In the genomic region with DNA sequence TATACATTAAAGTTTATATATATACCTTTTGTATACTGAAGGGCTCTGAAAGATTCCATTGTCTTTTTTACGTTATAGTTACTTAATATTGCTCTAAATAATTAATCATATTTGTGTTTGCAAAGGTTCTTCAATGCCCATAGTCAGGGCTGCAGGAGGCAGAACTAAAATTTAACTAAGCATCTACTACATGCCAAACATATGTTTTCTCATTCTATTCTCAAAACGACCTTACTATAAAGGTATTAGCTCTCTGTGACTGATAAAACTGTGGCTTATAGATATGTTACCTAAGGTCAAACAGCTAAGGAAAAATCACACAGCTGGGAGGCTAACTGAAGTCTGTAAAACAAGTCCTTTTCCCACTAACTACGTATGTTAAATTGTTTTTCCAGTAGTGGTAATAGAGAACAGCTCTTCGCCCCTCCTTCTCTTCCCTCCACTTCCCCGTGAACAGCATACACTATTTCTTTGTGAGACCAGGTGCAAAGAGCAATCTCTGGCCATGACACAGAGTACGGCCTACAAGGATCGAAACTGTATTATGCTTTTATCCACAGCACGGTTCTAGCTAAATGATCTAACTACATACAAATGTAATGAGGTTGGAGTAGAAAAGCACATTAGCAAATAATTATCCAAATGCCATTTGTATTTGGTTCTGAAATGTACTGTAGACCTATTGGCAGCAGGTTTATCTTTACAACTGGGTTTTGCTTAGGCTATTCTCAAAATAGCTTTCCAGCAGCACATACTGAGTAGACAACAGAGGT, we compare ENCODE assay signal across 8 cellular contexts. TPM values are rescaled to one million over a fixed set of nuclear protein-coding genes. Genes with fewer than 3 reads are reported as not detected.
DNase-seq lines count a peak whose midpoint lies in the region; ATAC-seq and TF ChIP-seq lines count a peak whose summit lies in the region.

No MANE protein-coding gene starts in this region.

- H3K4me1 Mint-ChIP-seq in activated CD4-positive, alpha-beta T cell treated with anti-CD3 and anti-CD28 coated beads for 36 hours, result peaks cover 63% of the 10 kb centered on the region
- peaks cover 28% of the 10 kb centered on the region for H3K4me1 Mint-ChIP-seq in progenitor cell of endocrine pancreas (ENCODE audit: low read depth)

- peak overlapping the region; percentile 93 for H3K27ac Mint-ChIP-seq in activated CD4-positive, alpha-beta T cell treated with anti-CD3 and anti-CD28 coated beads for 36 hours
- peak overlapping the region; percentile 96 for H3K27ac Mint-ChIP-seq in progenitor cell of endocrine pancreas

- POLR2A ChIA-PET in activated CD4-positive, alpha-beta T cell treated with anti-CD3 and anti-CD28 coated beads for 36 hours (lab: Charles Lee), result interaction anchor here (0.8 to 2.9 kb wide), 11 partner anchors 8 to 83 kb away, joined by 3 to 49 read pairs (median 4); partner anchors contain the start of gene MRPL1

- 21% methylated on average over 8 of the region's 8 CpGs for whole genome bisulfite sequencing in esophagus squamous epithelium, 2 donors

- H3K27me3 Mint-ChIP-seq in activated CD4-positive, alpha-beta T cell treated with anti-CD3 and anti-CD28 coated beads for 36 hours, result no peaks in the 10 kb centered on the region
- no peaks in the 10 kb centered on the region for H3K27me3 Mint-ChIP-seq in progenitor cell of endocrine pancreas

- peaks cover 4% of the 10 kb centered on the region for H3K36me3 ChIP-seq in SJSA1
- H3K36me3 ChIP-seq in esophagus squamous epithelium, result no peaks in the 10 kb centered on the region

- H3K9me3 ChIP-seq in SJSA1 (replicated peaks) (no peaks in the 10 kb centered on the region), esophagus squamous epithelium (no peaks in the 10 kb centered on the region)

- H3K4me3 ChIP-seq in SJSA1, result peak overlapping the region; percentile 84
- H3K4me3 ChIP-seq in esophagus squamous epithelium, result peak overlapping the region; percentile 74 to 96 (median 91)

- no peaks in the 10 kb centered on the region for H3K27me3 ChIP-seq in SJSA1 (replicated peaks)
- H3K27me3 ChIP-seq in esophagus squamous epithelium, result no peaks in the 10 kb centered on the region

- H3K4me3 Mint-ChIP-seq in activated CD4-positive, alpha-beta T cell treated with anti-CD3 and anti-CD28 coated beads for 36 hours, result peak overlapping the region; percentile 99
- H3K4me3 Mint-ChIP-seq in progenitor cell of endocrine pancreas (ENCODE audit: low read depth), result peak overlapping the region; percentile 81

- intact Hi-C loops in activated CD4-positive, alpha-beta T cell treated with anti-CD3 and anti-CD28 coated beads for 36 hours (cut with DNase I, micrococcal nuclease), result loop anchor here (1.0 to 5.0 kb wide), 3 partner anchors 16 to 83 kb away; no protein-coding TSS in a partner anchor
- intact Hi-C loops in esophagus squamous epithelium (cut with DNase I), result loop anchor here (5.0 kb wide), 1 partner anchor 50 kb away; no protein-coding TSS in a partner anchor

- H3K27ac ChIP-seq in SJSA1 (no peak overlapping the region), esophagus squamous epithelium (peak overlapping the region; percentile 96 to 100 (median 98))

- ATAC-seq in activated CD4-positive, alpha-beta T cell treated with anti-CD3 and anti-CD28 coated beads for 36 hours, result peak; percentile 21
- no peak for ATAC-seq in GM18520 (IDR thresholded peaks at IDR 0.05; ENCODE audit: unreplicated experiment)

- no peak for TF ChIP-seq CTCF in esophagus squamous epithelium (IDR thresholded peaks at IDR 0.05)
- no peak for TF ChIP-seq CTCF in progenitor cell of endocrine pancreas (IDR thresholded peaks at IDR 0.05; ENCODE audit: unreplicated experiment)

- no peak for TF ChIP-seq POLR2A in esophagus squamous epithelium (IDR thresholded peaks at IDR 0.05)

- CTCF ChIA-PET in activated CD4-positive, alpha-beta T cell treated with anti-CD3 and anti-CD28 coated beads for 36 hours (lab: Charles Lee), result interaction anchor here (0.9 to 2.6 kb wide), 12 partner anchors 9 to 93 kb away, joined by 3 to 25 read pairs (median 6); partner anchors contain the start of gene MRPL1

- H3K4me1 ChIP-seq in SJSA1 (replicated peaks) (peaks cover 11% of the 10 kb centered on the region), esophagus squamous epithelium (peaks cover 0 to 65% (median 26%) of the 10 kb centered on the region in 3 donors)

- H3K36me3 Mint-ChIP-seq in activated CD4-positive, alpha-beta T cell treated with anti-CD3 and anti-CD28 coated beads for 36 hours (ENCODE audit: low read depth), result peaks cover 45% of the 10 kb centered on the region
- peaks cover 2% of the 10 kb centered on the region for H3K36me3 Mint-ChIP-seq in progenitor cell of endocrine pancreas (ENCODE audit: insufficient read depth)

- H3K9me3 Mint-ChIP-seq in activated CD4-positive, alpha-beta T cell treated with anti-CD3 and anti-CD28 coated beads for 36 hours (ENCODE audit: low read depth), result no peaks in the 10 kb centered on the region
- H3K9me3 Mint-ChIP-seq in progenitor cell of endocrine pancreas (ENCODE audit: low read depth), result no peaks in the 10 kb centered on the region

- peak; percentile 28 for DNase-seq in activated CD4-positive, alpha-beta T cell treated with anti-CD3 and anti-CD28 coated beads for 36 hours
- DNase-seq in activated CD4-positive, alpha-beta T cell treated with anti-CD3 and anti-CD28 coated beads for 1 hour, result no peak
- no peak for DNase-seq in SJSA1 (ENCODE audit: low read depth in 1 of 2, low spot score in 2 of 2)
- DNase-seq in esophagus squamous epithelium (lab: John Stamatoyannopoulos, UW), result no peak
- DNase-seq in progenitor cell of endocrine pancreas (ENCODE audit: low spot score, unreplicated experiment), result no peak
- no peak for DNase-seq in GM19240 (ENCODE audit: insufficient read length, low spot score)
- no peak for DNase-seq in germinal center (ENCODE audit: low spot score)

RNA-seq across cellular contexts. Expression of gene CNOT6L, which starts 1.7 kb away (rescaled TPM):
- total RNA-seq in activated CD4-positive, alpha-beta T cell treated with anti-CD3 and anti-CD28 coated beads for 36 hours, result 100 to 1,000 TPM; 111 to 122 TPM
- 9.2 and 10.8 TPM in 2 replicates for total RNA-seq in SJSA1 (2014; rRNA removed; shearing (Covaris generic))
- total RNA-seq in esophagus squamous epithelium (10 to 100 TPM in 3 of 4 donors, 1 to 10 TPM in 1; 8.5 to 33.6 (median 15.7) TPM), progenitor cell of endocrine pancreas (39.7 and 42.4 TPM in 2 replicates)

RNA-seq across cellular contexts. Expression of gene MRPL1, which starts 45.1 kb away (rescaled TPM):
- 10 to 100 TPM; 61.1 to 70.6 TPM for total RNA-seq in activated CD4-positive, alpha-beta T cell treated with anti-CD3 and anti-CD28 coated beads for 36 hours
- total RNA-seq in SJSA1 (2014; rRNA removed; shearing (Covaris generic)), result 42.4 and 48.4 TPM in 2 replicates
- total RNA-seq in esophagus squamous epithelium (10 to 100 TPM; 12.9 to 34.5 (median 28.4) TPM), progenitor cell of endocrine pancreas (25.7 and 32.7 TPM in 2 replicates)
